Comparison of ENCODE assay signal across 1 cellular context in genomic region chr21:46154155-46154954, GRCh38.
TF ChIP-seq lines count a peak whose summit lies in the region.

No MANE protein-coding gene starts in this region.

TF ChIP-seq in HepG2, 621 proteins besides CTCF, POLR2A, EP300 and RAD21 (continued from another document and continues in another):
- TF ChIP-seq, protein P1, sequence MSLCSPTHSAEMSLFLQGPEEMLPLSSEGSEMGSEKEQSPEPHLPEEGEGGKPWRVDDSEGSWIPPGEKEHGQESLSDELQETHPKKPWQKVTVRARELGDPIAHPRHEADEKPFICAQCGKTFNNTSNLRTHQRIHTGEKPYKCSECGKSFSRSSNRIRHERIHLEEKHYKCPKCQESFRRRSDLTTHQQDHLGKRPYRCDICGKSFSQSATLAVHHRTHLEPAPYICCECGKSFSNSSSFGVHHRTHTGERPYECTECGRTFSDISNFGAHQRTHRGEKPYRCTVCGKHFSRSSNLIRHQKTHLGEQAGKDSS (CRISPR knock-in tag; IDR thresholded peaks at IDR 0.05; ENCODE audit: borderline replicate concordance, low read depth): no peak
- no peak for TF ChIP-seq WIZ (CRISPR knock-in tag; IDR thresholded peaks at IDR 0.05)
- no peak for TF ChIP-seq SRSF4 (IDR thresholded peaks at IDR 0.05; ENCODE audit: low read depth, low read length, poor library complexity, severe bottlenecking)
- no peak for TF ChIP-seq LCORL (IDR thresholded peaks at IDR 0.05)
- no peak for TF ChIP-seq LCORL (CRISPR knock-in tag; IDR thresholded peaks at IDR 0.05)
- TF ChIP-seq GRHL1 (CRISPR knock-in tag; conservative IDR thresholded peaks at IDR 0.05): no peak
- 0 out of 2 replicates have a peak, but pooled peaks have one; percentile 2 for TF ChIP-seq ZNF234 (CRISPR knock-in tag; conservative IDR thresholded peaks at IDR 0.05)
- TF ChIP-seq JARID2 (CRISPR knock-in tag; IDR thresholded peaks at IDR 0.05; ENCODE audit: insufficient replicate concordance): no peak
- TF ChIP-seq MAF1 (CRISPR knock-in tag; IDR thresholded peaks at IDR 0.05; ENCODE audit: borderline replicate concordance): no peak
- no peak for TF ChIP-seq ZNF441 (CRISPR knock-in tag; IDR thresholded peaks at IDR 0.05; ENCODE audit: borderline replicate concordance)
- TF ChIP-seq PPARG (CRISPR knock-in tag; conservative IDR thresholded peaks at IDR 0.05): no peak
- TF ChIP-seq YEATS4 (CRISPR knock-in tag; IDR thresholded peaks at IDR 0.05; ENCODE audit: borderline replicate concordance): no peak
- no peak for TF ChIP-seq ZNF17 (CRISPR knock-in tag; IDR thresholded peaks at IDR 0.05)
- no peak for TF ChIP-seq IKZF1 (IDR thresholded peaks at IDR 0.05)
- no peak for TF ChIP-seq ZNF282 (IDR thresholded peaks at IDR 0.05; ENCODE audit: partially characterized antibody)
- TF ChIP-seq HNF4A (CRISPR knock-in tag; IDR thresholded peaks at IDR 0.05): no peak
- TF ChIP-seq SIN3B (IDR thresholded peaks at IDR 0.05; ENCODE audit: low read length): no peak
- no peak for TF ChIP-seq ZFYVE20 (CRISPR knock-in tag; IDR thresholded peaks at IDR 0.05; ENCODE audit: borderline replicate concordance, low read depth)
- TF ChIP-seq, protein P2, sequence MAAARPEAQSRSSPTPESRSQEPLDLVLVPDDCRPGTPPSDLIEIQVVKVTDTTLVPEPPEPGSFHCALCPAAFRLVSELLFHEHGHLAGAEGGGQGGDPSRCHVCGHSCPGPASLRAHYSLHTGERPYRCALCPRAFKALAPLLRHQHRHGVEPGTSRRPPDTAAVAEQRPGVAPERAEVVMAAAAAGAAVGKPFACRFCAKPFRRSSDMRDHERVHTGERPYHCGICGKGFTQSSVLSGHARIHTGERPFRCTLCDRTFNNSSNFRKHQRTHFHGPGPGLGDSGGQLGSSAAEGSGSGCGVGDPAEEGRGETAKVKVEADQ (CRISPR knock-in tag; IDR thresholded peaks at IDR 0.05; ENCODE audit: borderline replicate concordance): no peak
- TF ChIP-seq GABPA (IDR thresholded peaks at IDR 0.05; ENCODE audit: low read depth, low read length): no peak
- no peak for TF ChIP-seq GABPA (CRISPR knock-in tag; IDR thresholded peaks at IDR 0.05; ENCODE audit: low read depth)
- no peak for TF ChIP-seq FIP1L1 (IDR thresholded peaks at IDR 0.05; ENCODE audit: borderline replicate concordance, insufficient read depth, low read depth, low read length)
- no peak for TF ChIP-seq GTF2F1 (IDR thresholded peaks at IDR 0.05; ENCODE audit: low read length)
- TF ChIP-seq TERF1 (CRISPR knock-in tag; IDR thresholded peaks at IDR 0.05): 0 out of 2 replicates have a peak, but pooled peaks have one; percentile 39
- TF ChIP-seq HNRNPUL1 (IDR thresholded peaks at IDR 0.05; ENCODE audit: low read depth, low read length): no peak
- no peak for TF ChIP-seq SMAD1 (CRISPR knock-in tag; IDR thresholded peaks at IDR 0.05; ENCODE audit: borderline replicate concordance, low read depth)
- TF ChIP-seq, protein P3, sequence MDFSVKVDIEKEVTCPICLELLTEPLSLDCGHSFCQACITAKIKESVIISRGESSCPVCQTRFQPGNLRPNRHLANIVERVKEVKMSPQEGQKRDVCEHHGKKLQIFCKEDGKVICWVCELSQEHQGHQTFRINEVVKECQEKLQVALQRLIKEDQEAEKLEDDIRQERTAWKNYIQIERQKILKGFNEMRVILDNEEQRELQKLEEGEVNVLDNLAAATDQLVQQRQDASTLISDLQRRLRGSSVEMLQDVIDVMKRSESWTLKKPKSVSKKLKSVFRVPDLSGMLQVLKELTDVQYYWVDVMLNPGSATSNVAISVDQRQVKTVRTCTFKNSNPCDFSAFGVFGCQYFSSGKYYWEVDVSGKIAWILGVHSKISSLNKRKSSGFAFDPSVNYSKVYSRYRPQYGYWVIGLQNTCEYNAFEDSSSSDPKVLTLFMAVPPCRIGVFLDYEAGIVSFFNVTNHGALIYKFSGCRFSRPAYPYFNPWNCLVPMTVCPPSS (IDR thresholded peaks at IDR 0.05): no peak
- TF ChIP-seq KAT8 (CRISPR knock-in tag; IDR thresholded peaks at IDR 0.05): no peak
- TF ChIP-seq, protein P4, sequence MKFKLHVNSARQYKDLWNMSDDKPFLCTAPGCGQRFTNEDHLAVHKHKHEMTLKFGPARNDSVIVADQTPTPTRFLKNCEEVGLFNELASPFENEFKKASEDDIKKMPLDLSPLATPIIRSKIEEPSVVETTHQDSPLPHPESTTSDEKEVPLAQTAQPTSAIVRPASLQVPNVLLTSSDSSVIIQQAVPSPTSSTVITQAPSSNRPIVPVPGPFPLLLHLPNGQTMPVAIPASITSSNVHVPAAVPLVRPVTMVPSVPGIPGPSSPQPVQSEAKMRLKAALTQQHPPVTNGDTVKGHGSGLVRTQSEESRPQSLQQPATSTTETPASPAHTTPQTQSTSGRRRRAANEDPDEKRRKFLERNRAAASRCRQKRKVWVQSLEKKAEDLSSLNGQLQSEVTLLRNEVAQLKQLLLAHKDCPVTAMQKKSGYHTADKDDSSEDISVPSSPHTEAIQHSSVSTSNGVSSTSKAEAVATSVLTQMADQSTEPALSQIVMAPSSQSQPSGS (CRISPR knock-in tag; IDR thresholded peaks at IDR 0.05): no peak
- no peak for TF ChIP-seq ZNF317 (CRISPR knock-in tag; IDR thresholded peaks at IDR 0.05)
- TF ChIP-seq HOXA7 (CRISPR knock-in tag; IDR thresholded peaks at IDR 0.05): no peak
- no peak for TF ChIP-seq DPF2 (CRISPR knock-in tag; IDR thresholded peaks at IDR 0.05; ENCODE audit: borderline replicate concordance, low read depth)
- TF ChIP-seq IRF2 (CRISPR knock-in tag; IDR thresholded peaks at IDR 0.05): 0 out of 2 replicates have a peak, but pooled peaks have one; percentile 4
- no peak for TF ChIP-seq ZFP37 (CRISPR knock-in tag; IDR thresholded peaks at IDR 0.05; ENCODE audit: borderline replicate concordance)
- TF ChIP-seq ETS1 (CRISPR knock-in tag; IDR thresholded peaks at IDR 0.05): no peak
- no peak for TF ChIP-seq ZNF652 (CRISPR knock-in tag; IDR thresholded peaks at IDR 0.05; ENCODE audit: borderline replicate concordance, low read depth)
- TF ChIP-seq MATR3 (CRISPR knock-in tag; IDR thresholded peaks at IDR 0.05): no peak
- TF ChIP-seq RFX1 (IDR thresholded peaks at IDR 0.05): no peak
- 0 out of 2 replicates have a peak, but pooled peaks have one; percentile 21 for TF ChIP-seq ZNF780A (CRISPR knock-in tag; IDR thresholded peaks at IDR 0.05)
- TF ChIP-seq HMG20A (CRISPR knock-in tag; IDR thresholded peaks at IDR 0.05; ENCODE audit: borderline replicate concordance): no peak; the same call in 1 of the 2 replicates
- no peak for TF ChIP-seq ELF4 (CRISPR knock-in tag; IDR thresholded peaks at IDR 0.05; ENCODE audit: borderline replicate concordance)
- TF ChIP-seq NFIB (CRISPR knock-in tag; IDR thresholded peaks at IDR 0.05; ENCODE audit: borderline replicate concordance): no peak
- no peak for TF ChIP-seq RCOR2 (CRISPR knock-in tag; IDR thresholded peaks at IDR 0.05)
- peak; percentile 15; the same call in 1 of the 2 replicates for TF ChIP-seq ZNF143 (CRISPR knock-in tag; IDR thresholded peaks at IDR 0.05)
- TF ChIP-seq ZNF776 (CRISPR knock-in tag; IDR thresholded peaks at IDR 0.05): no peak
- TF ChIP-seq MAFF (IDR thresholded peaks at IDR 0.05; ENCODE audit: low read depth, low read length): no peak
- TF ChIP-seq TFDP1 (CRISPR knock-in tag; IDR thresholded peaks at IDR 0.05; ENCODE audit: borderline replicate concordance): no peak
- no peak for TF ChIP-seq CHD2 (IDR thresholded peaks at IDR 0.05; ENCODE audit: low read depth, low read length)
- TF ChIP-seq, protein P5, sequence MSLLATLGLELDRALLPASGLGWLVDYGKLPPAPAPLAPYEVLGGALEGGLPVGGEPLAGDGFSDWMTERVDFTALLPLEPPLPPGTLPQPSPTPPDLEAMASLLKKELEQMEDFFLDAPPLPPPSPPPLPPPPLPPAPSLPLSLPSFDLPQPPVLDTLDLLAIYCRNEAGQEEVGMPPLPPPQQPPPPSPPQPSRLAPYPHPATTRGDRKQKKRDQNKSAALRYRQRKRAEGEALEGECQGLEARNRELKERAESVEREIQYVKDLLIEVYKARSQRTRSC (CRISPR knock-in tag; IDR thresholded peaks at IDR 0.05; ENCODE audit: low read depth): no peak
- no peak for TF ChIP-seq ZNF567 (CRISPR knock-in tag; IDR thresholded peaks at IDR 0.05; ENCODE audit: borderline replicate concordance)
- no peak for TF ChIP-seq ONECUT2 (CRISPR knock-in tag; IDR thresholded peaks at IDR 0.05)
- no peak for TF ChIP-seq RBFOX2 (IDR thresholded peaks at IDR 0.05; ENCODE audit: low read depth, low read length)
- no peak; the same call in 1 of the 2 replicates for TF ChIP-seq ARID4A (CRISPR knock-in tag; IDR thresholded peaks at IDR 0.05; ENCODE audit: borderline replicate concordance)
- no peak for TF ChIP-seq ZNF710 (CRISPR knock-in tag; IDR thresholded peaks at IDR 0.05; ENCODE audit: borderline replicate concordance)
